Comparison of ENCODE assay signal across 8 cellular contexts in the genomic region with DNA sequence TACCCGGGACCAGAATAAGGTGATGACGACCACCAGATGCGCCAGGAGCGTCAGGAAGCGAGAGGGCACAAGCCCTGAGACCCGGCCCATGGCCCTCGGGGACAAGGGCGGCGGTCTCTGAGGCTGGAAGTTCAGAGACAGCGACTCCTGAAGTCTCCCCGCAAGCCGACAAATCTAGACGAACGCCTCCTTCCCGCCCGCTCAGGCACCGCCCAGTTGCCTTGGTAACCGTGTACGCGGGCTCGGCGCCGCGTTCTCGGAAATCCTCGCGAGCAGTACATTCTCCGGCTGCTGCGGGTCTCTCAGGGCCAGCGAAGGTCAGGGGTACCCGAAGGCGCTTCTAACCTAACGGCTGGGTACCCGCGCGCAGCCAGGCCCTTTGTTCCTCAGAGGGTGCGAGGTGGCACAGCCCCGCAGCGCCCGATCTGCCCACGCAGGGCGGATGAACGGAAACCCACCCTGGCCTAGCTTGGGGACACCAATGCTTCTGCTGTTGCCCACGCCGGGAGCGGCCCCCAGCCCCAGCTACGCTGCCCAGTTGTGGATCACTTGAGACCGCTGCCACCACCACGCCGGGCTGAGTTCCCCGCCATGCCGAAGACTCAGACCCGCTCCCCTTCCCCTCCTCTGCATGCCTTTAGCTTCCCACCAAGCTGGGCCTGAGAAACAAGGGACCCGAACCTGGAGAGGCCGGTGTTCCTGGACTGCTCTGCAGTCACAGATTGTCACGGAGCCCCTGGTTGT. TPM values are rescaled to one million over a fixed set of nuclear protein-coding genes. Genes with fewer than 3 reads are reported as not detected.
DNase-seq lines count a peak whose midpoint lies in the region; ATAC-seq and TF ChIP-seq lines count a peak whose summit lies in the region.

A gene (minus strand): TSS at position 184 of the 744 bp plus-strand sequence. CDS start 94 bp downstream, at position 90.

- H3K27me3 ChIP-seq in CD4-positive, alpha-beta memory T cell (ENCODE audit: insufficient read depth, low read length) = no peaks in the 10 kb centered on the region
- H3K27me3 ChIP-seq in heart right ventricle = no peaks in the 10 kb centered on the region

- WGBS in heart right ventricle, 2 donors = 1% methylated on average over 56 of the region's 56 CpGs
- 1% methylated on average over 56 of the region's 56 CpGs for WGBS in urinary bladder

- H3K27ac ChIP-seq in CD4-positive, alpha-beta memory T cell (ENCODE audit: low read depth, low read length) = peak within 1 kb of the TSS; percentile 73
- H3K27ac ChIP-seq in heart right ventricle = peak within 1 kb of the TSS; percentile 62 to 93 (median 82)
- no peak within 1 kb of the TSS for H3K27ac ChIP-seq in urinary bladder (ENCODE audit: low read depth)

- H3K4me3 ChIP-seq in CD4-positive, alpha-beta memory T cell (ENCODE audit: low read length in 2 of 2) = peak within 1 kb of the TSS; percentile 63 to 90
- H3K4me3 ChIP-seq in heart right ventricle (peak within 1 kb of the TSS; percentile 29 to 87 (median 71)), urinary bladder (ENCODE audit: low read depth, low read length) (peak within 1 kb of the TSS; percentile 57)

- TF ChIP-seq CTCF in heart right ventricle (IDR thresholded peaks at IDR 0.05) = peak in 4 of 9 donors; percentile 17 to 45 (median 32)

- H3K4me1 Mint-ChIP-seq in CD4-positive, alpha-beta memory T cell = peaks cover 33 to 57% (median 42%) of the 10 kb centered on the region in 4 donors
- H3K4me1 Mint-ChIP-seq in T-helper 1 cell treated with Interleukin-12 subunit alpha and Interleukin-12 subunit beta and Interleukin-4 antibody, amounts not matched to agents 30 μg/mL and 1 μg/mL, for 36 hours (ENCODE audit: low read depth) = peaks cover 42% of the 10 kb centered on the region

- peak within 1 kb of the TSS; percentile 84 to 96 (median 92) for H3K4me3 Mint-ChIP-seq in CD4-positive, alpha-beta memory T cell
- H3K4me3 Mint-ChIP-seq in T-helper 1 cell treated with Interleukin-12 subunit alpha and Interleukin-12 subunit beta and Interleukin-4 antibody, amounts not matched to agents 30 μg/mL and 1 μg/mL, for 36 hours = peak within 1 kb of the TSS; percentile 97

- H3K27me3 Mint-ChIP-seq in CD4-positive, alpha-beta memory T cell = no peaks in the 10 kb centered on the region
- H3K27me3 Mint-ChIP-seq in T-helper 1 cell treated with Interleukin-12 subunit alpha and Interleukin-12 subunit beta and Interleukin-4 antibody, amounts not matched to agents 30 μg/mL and 1 μg/mL, for 36 hours (ENCODE audit: low read depth) = peaks cover 7% of the 10 kb centered on the region

- peak within 1 kb of the TSS; percentile 98 to 100 (median 98) for H3K27ac Mint-ChIP-seq in CD4-positive, alpha-beta memory T cell
- H3K27ac Mint-ChIP-seq in T-helper 1 cell treated with Interleukin-12 subunit alpha and Interleukin-12 subunit beta and Interleukin-4 antibody, amounts not matched to agents 30 μg/mL and 1 μg/mL, for 36 hours = peak within 1 kb of the TSS; percentile 96

- H3K9me3 ChIP-seq in CD4-positive, alpha-beta memory T cell (ENCODE audit: control insufficient read depth in 1 of 2, low read length in 2 of 2) = no peaks in the 10 kb centered on the region
- no peaks in the 10 kb centered on the region for H3K9me3 ChIP-seq in heart right ventricle

- POLR2A ChIA-PET in CD4-positive, alpha-beta memory T cell (lab: Charles Lee; ENCODE audit: partially characterized antibody) = interaction anchor here (1.1 to 26.2 kb wide), 10 partner anchors 10 to 71 kb away, joined by 3 to 1074 read pairs (median 8); a partner anchor contains a TSS

- no peaks in the 10 kb centered on the region for H3K36me3 ChIP-seq in CD4-positive, alpha-beta memory T cell (ENCODE audit: insufficient read depth, low read length)
- H3K36me3 ChIP-seq in heart right ventricle (no peaks in the 10 kb centered on the region), urinary bladder (ENCODE audit: insufficient read depth) (no peaks in the 10 kb centered on the region)

- H3K9me3 Mint-ChIP-seq in CD4-positive, alpha-beta memory T cell = peaks cover 0 to 3% (median 0%) of the 10 kb centered on the region in 8 donors
- H3K9me3 Mint-ChIP-seq in T-helper 1 cell treated with Interleukin-12 subunit alpha and Interleukin-12 subunit beta and Interleukin-4 antibody, amounts not matched to agents 30 μg/mL and 1 μg/mL, for 36 hours = no peaks in the 10 kb centered on the region

- intact Hi-C loops in CD4-positive, alpha-beta memory T cell (cut with micrococcal nuclease) = loop anchor here (1.0 kb wide), 2 partner anchors 10 to 20 kb away; no protein-coding TSS in a partner anchor
- intact Hi-C loops in heart right ventricle (cut with DNase I) = no loop called here
- intact Hi-C loops in posterior cingulate gyrus (cut with DNase I) = no loop called here

- DNase-seq in CD4-positive, alpha-beta memory T cell = peak; percentile 85 to 90 (median 86)
- DNase-seq in NCI-H1048 (lab: John Stamatoyannopoulos, UW) (peak; percentile 46), amniotic epithelial cell (ENCODE audit: low read depth) (peak; percentile 69), heart right ventricle (peak; percentile 89 to 90), posterior cingulate gyrus (peak; percentile 69 to 98 (median 87))

- peaks cover 0 to 5% of the 10 kb centered on the region in 2 donors for H3K36me3 Mint-ChIP-seq in CD4-positive, alpha-beta memory T cell
- H3K36me3 Mint-ChIP-seq in T-helper 1 cell treated with Interleukin-12 subunit alpha and Interleukin-12 subunit beta and Interleukin-4 antibody, amounts not matched to agents 30 μg/mL and 1 μg/mL, for 36 hours (ENCODE audit: low read depth) = no peaks in the 10 kb centered on the region

- H3K4me1 ChIP-seq in CD4-positive, alpha-beta memory T cell (ENCODE audit: insufficient read depth, low read length) = peaks cover 45% of the 10 kb centered on the region
- peaks cover 11 to 43% (median 27%) of the 10 kb centered on the region in 9 donors for H3K4me1 ChIP-seq in heart right ventricle
- H3K4me1 ChIP-seq in urinary bladder (ENCODE audit: insufficient read depth) = no peaks in the 10 kb centered on the region

- ATAC-seq in GM21619 (IDR thresholded peaks at IDR 0.05; ENCODE audit: unreplicated experiment) = peak; percentile 39
- ATAC-seq in heart right ventricle = peak; percentile 74 to 87 (median 83)

- CTCF ChIA-PET in CD4-positive, alpha-beta memory T cell (lab: Charles Lee; ENCODE audit: partially characterized antibody) = interaction anchor here (0.8 to 2.3 kb wide), 6 partner anchors 9 to 124 kb away, joined by 3 to 7 read pairs (median 4); no protein-coding TSS in a partner anchor

RNA-seq across cellular contexts. Expression of the gene that starts here (rescaled TPM):
- 10 to 100 TPM; 25.0 to 25.3 TPM for total RNA-seq in CD4-positive, alpha-beta memory T cell
- polyA plus RNA-seq in CD4-positive, alpha-beta memory T cell = 10 to 100 TPM; 42.4 to 43.7 TPM
- total RNA-seq in heart right ventricle (10 to 100 TPM in 1 of 10 donors, 1 to 10 TPM in 9; 5.2 to 15.2 (median 7.3) TPM), urinary bladder (40.4 TPM)
- polyA plus RNA-seq in heart right ventricle (1 to 10 TPM; 4.5 to 7.8 TPM), urinary bladder (21.6 TPM)
